ENCODE assay signal across 1 cellular context in genomic region chr17:41657936-41658335, GRCh38.
TF ChIP-seq lines count a peak whose summit lies in the region.

No MANE protein-coding gene starts in this region.

TF ChIP-seq in GM23338, 12 proteins besides CTCF, POLR2A, EP300 and RAD21:
- TF ChIP-seq, protein P1, sequence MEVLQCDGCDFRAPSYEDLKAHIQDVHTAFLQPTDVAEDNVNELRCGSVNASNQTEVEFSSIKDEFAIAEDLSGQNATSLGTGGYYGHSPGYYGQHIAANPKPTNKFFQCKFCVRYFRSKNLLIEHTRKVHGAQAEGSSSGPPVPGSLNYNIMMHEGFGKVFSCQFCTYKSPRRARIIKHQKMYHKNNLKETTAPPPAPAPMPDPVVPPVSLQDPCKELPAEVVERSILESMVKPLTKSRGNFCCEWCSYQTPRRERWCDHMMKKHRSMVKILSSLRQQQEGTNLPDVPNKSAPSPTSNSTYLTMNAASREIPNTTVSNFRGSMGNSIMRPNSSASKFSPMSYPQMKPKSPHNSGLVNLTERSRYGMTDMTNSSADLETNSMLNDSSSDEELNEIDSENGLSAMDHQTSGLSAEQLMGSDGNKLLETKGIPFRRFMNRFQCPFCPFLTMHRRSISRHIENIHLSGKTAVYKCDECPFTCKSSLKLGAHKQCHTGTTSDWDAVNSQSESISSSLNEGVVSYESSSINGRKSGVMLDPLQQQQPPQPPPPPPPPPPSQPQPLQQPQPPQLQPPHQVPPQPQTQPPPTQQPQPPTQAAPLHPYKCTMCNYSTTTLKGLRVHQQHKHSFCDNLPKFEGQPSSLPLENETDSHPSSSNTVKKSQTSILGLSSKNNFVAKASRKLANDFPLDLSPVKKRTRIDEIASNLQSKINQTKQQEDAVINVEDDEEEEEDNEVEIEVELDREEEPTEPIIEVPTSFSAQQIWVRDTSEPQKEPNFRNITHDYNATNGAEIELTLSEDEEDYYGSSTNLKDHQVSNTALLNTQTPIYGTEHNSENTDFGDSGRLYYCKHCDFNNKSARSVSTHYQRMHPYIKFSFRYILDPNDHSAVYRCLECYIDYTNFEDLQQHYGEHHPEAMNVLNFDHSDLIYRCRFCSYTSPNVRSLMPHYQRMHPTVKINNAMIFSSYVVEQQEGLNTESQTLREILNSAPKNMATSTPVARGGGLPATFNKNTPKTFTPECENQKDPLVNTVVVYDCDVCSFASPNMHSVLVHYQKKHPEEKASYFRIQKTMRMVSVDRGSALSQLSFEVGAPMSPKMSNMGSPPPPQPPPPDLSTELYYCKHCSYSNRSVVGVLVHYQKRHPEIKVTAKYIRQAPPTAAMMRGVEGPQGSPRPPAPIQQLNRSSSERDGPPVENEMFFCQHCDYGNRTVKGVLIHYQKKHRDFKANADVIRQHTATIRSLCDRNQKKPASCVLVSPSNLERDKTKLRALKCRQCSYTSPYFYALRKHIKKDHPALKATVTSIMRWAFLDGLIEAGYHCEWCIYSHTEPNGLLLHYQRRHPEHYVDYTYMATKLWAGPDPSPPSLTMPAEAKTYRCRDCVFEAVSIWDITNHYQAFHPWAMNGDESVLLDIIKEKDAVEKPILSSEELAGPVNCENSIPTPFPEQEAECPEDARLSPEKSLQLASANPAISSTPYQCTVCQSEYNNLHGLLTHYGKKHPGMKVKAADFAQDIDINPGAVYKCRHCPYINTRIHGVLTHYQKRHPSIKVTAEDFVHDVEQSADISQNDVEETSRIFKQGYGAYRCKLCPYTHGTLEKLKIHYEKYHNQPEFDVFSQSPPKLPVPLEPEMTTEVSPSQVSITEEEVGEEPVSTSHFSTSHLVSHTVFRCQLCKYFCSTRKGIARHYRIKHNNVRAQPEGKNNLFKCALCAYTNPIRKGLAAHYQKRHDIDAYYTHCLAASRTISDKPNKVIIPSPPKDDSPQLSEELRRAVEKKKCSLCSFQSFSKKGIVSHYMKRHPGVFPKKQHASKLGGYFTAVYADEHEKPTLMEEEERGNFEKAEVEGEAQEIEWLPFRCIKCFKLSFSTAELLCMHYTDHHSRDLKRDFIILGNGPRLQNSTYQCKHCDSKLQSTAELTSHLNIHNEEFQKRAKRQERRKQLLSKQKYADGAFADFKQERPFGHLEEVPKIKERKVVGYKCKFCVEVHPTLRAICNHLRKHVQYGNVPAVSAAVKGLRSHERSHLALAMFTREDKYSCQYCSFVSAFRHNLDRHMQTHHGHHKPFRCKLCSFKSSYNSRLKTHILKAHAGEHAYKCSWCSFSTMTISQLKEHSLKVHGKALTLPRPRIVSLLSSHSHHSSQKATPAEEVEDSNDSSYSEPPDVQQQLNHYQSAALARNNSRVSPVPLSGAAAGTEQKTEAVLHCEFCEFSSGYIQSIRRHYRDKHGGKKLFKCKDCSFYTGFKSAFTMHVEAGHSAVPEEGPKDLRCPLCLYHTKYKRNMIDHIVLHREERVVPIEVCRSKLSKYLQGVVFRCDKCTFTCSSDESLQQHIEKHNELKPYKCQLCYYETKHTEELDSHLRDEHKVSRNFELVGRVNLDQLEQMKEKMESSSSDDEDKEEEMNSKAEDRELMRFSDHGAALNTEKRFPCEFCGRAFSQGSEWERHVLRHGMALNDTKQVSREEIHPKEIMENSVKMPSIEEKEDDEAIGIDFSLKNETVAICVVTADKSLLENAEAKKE (CRISPR knock-in tag; IDR thresholded peaks at IDR 0.05), result no peak
- TF ChIP-seq CREB1 (CRISPR knock-in tag; IDR thresholded peaks at IDR 0.05; ENCODE audit: low read depth) (no peak), ZNF114 (CRISPR knock-in tag; IDR thresholded peaks at IDR 0.05) (no peak), STAT1 (IDR thresholded peaks at IDR 0.05; ENCODE audit: unreplicated experiment) (no peak), EZH2phosphoT487 (IDR thresholded peaks at IDR 0.05; ENCODE audit: unreplicated experiment) (no peak), REST (IDR thresholded peaks at IDR 0.05; ENCODE audit: unreplicated experiment) (no peak), EZH2 (IDR thresholded peaks at IDR 0.05; ENCODE audit: low read depth, unreplicated experiment) (no peak), NANOG (IDR thresholded peaks at IDR 0.05; ENCODE audit: borderline replicate concordance) (no peak), ZNF331 (CRISPR knock-in tag; IDR thresholded peaks at IDR 0.05; ENCODE audit: low read depth) (no peak), JUNB (IDR thresholded peaks at IDR 0.05; ENCODE audit: unreplicated experiment) (no peak), POLR2AphosphoS5 (IDR thresholded peaks at IDR 0.05; ENCODE audit: low read depth) (no peak)
- TF ChIP-seq, protein P2, sequence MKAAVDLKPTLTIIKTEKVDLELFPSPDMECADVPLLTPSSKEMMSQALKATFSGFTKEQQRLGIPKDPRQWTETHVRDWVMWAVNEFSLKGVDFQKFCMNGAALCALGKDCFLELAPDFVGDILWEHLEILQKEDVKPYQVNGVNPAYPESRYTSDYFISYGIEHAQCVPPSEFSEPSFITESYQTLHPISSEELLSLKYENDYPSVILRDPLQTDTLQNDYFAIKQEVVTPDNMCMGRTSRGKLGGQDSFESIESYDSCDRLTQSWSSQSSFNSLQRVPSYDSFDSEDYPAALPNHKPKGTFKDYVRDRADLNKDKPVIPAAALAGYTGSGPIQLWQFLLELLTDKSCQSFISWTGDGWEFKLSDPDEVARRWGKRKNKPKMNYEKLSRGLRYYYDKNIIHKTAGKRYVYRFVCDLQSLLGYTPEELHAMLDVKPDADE (IDR thresholded peaks at IDR 0.05), result no peak
